20 cellular contexts compared by ENCODE assay signal in genomic region chr1:84538599-84538998, GRCh38. TPM values are rescaled to one million over a fixed set of nuclear protein-coding genes. Genes with fewer than 3 reads are reported as not detected.
A peak's percentile ranks its signal among the peaks of the same experiment; 100 is the strongest.
DNase-seq lines count a peak whose midpoint lies in the region; ATAC-seq and TF ChIP-seq lines count a peak whose summit lies in the region.
"Had no signal": no experiment of that assay in that cellular context is flagged by ENCODE, and none has a peak within 500 bp of the region (broad histone marks: within the 10 kb centered on the region; RNA-seq: fewer than 3 reads in every experiment).

No MANE protein-coding gene starts in this region.

- intact Hi-C loops in sigmoid colon (cut with DNase I): no loop called here

- H3K27ac ChIP-seq in MM.1S (ENCODE audit: low read length) (no peak overlapping the region), sigmoid colon (no peak overlapping the region)
- H3K27ac ChIP-seq: 22Rv1, adrenal gland, upper lobe of right lung had no signal

- TF ChIP-seq EP300 in sigmoid colon (IDR thresholded peaks at IDR 0.05): no peak

- H3K36me3 ChIP-seq in MM.1S (replicated peaks; ENCODE audit: insufficient read depth, low read length): no peaks in the 10 kb centered on the region
- H3K36me3 ChIP-seq in sigmoid colon: no peaks in the 10 kb centered on the region
- H3K36me3 ChIP-seq: adrenal gland had no signal

- no peaks in the 10 kb centered on the region for H3K9me3 Mint-ChIP-seq in endothelial cell (ENCODE audit: unreplicated experiment)
- H3K9me3 Mint-ChIP-seq: activated CD4-positive, alpha-beta memory T cell treated with anti-CD3 and anti-CD28 coated beads for 36 hours; neural crest cell had no signal

- no peaks in the 10 kb centered on the region for H3F3A ChIP-seq in MM.1S (ENCODE audit: insufficient read depth, low read length)

- no peak overlapping the region for H2AFZ ChIP-seq in MM.1S (ENCODE audit: low read length)

- H3K4me3 ChIP-seq in MM.1S (ENCODE audit: low read length) (no peak overlapping the region), sigmoid colon (no peak overlapping the region)
- H3K4me3 ChIP-seq: adrenal gland, MG63, upper lobe of right lung had no signal

- no peak overlapping the region for H3K9ac ChIP-seq in MM.1S (ENCODE audit: low read length)

- DNase-seq in NCI-H2029 (lab: John Stamatoyannopoulos, UW): peak; percentile 42
- DNase-seq in NCI-H2029 treated with DMSO at 0.1 percent for 48 hours (lab: John Stamatoyannopoulos, UW): no peak
- peak; percentile 6 for DNase-seq in MM.1S
- no peak for DNase-seq in endothelial cell (ENCODE audit: low spot score)
- DNase-seq in sigmoid colon: no peak
- DNase-seq in stimulated activated naive CD4-positive, alpha-beta T cell treated with Interleukin-2 at 50 U/mL for 16 hours (lab: John Stamatoyannopoulos, UW): no peak
- DNase-seq: activated CD4-positive, alpha-beta memory T cell treated with anti-CD3 and anti-CD28 coated beads for 36 hours; adrenal gland; DMS53; effector CD8-positive, alpha-beta T cell; mesendoderm; MG63; NCI-H187; stimulated activated naive CD4-positive, alpha-beta T cell; upper lobe of right lung had no signal

- H3K4me2 ChIP-seq in MM.1S (ENCODE audit: low read depth, low read length): peak overlapping the region; percentile 29; the same call in 1 of the 2 replicates

- peaks cover 1% of the 10 kb centered on the region for H3K27me3 Mint-ChIP-seq in endothelial cell (ENCODE audit: unreplicated experiment)
- H3K27me3 Mint-ChIP-seq: activated CD4-positive, alpha-beta memory T cell treated with anti-CD3 and anti-CD28 coated beads for 36 hours had no signal

- no peak overlapping the region for H3K27ac Mint-ChIP-seq in endothelial cell (ENCODE audit: unreplicated experiment)
- H3K27ac Mint-ChIP-seq: activated CD4-positive, alpha-beta memory T cell treated with anti-CD3 and anti-CD28 coated beads for 36 hours had no signal

- H3K9me2 ChIP-seq in MM.1S (replicated peaks; ENCODE audit: insufficient read depth, low read length): no peaks in the 10 kb centered on the region

- H3K79me2 ChIP-seq in MM.1S (ENCODE audit: low read length): no peaks in the 10 kb centered on the region

- TF ChIP-seq CTCF in MM.1S (IDR thresholded peaks at IDR 0.05; ENCODE audit: low read length) (no peak), endothelial cell (IDR thresholded peaks at IDR 0.05; ENCODE audit: unreplicated experiment) (no peak), sigmoid colon (IDR thresholded peaks at IDR 0.05) (no peak)

- H3K4me3 Mint-ChIP-seq in endothelial cell (ENCODE audit: unreplicated experiment): no peak overlapping the region
- H3K4me3 Mint-ChIP-seq: activated CD4-positive, alpha-beta memory T cell treated with anti-CD3 and anti-CD28 coated beads for 36 hours; neural crest cell had no signal

- TF ChIP-seq POLR2A in sigmoid colon (IDR thresholded peaks at IDR 0.05): no peak

- H3K4me1 Mint-ChIP-seq in endothelial cell (ENCODE audit: unreplicated experiment): no peaks in the 10 kb centered on the region
- H3K4me1 Mint-ChIP-seq: neural crest cell had no signal

- H3K9me3 ChIP-seq in MM.1S (replicated peaks; ENCODE audit: insufficient read depth, low read length) (no peaks in the 10 kb centered on the region), sigmoid colon (no peaks in the 10 kb centered on the region)
- H3K9me3 ChIP-seq: MG63, upper lobe of right lung had no signal

- ATAC-seq in GM18861 (IDR thresholded peaks at IDR 0.05; ENCODE audit: unreplicated experiment) (peak; percentile 56), HG02623 (IDR thresholded peaks at IDR 0.05; ENCODE audit: unreplicated experiment) (peak; percentile 71)
- ATAC-seq: upper lobe of right lung had no signal

- H4K20me1 ChIP-seq in MM.1S (ENCODE audit: insufficient read depth, low read length): no peaks in the 10 kb centered on the region

- H3K27me3 ChIP-seq in MM.1S (replicated peaks; ENCODE audit: insufficient read depth, low read length) (no peaks in the 10 kb centered on the region), sigmoid colon (no peaks in the 10 kb centered on the region)
- H3K27me3 ChIP-seq: adrenal gland, MG63, upper lobe of right lung had no signal

- H3K36me3 Mint-ChIP-seq in endothelial cell (ENCODE audit: low read depth, unreplicated experiment): no peaks in the 10 kb centered on the region

- H3K4me1 ChIP-seq in MM.1S (ENCODE audit: low read length): no peaks in the 10 kb centered on the region
- peaks cover 0 to 20% (median 8%) of the 10 kb centered on the region in 4 donors for H3K4me1 ChIP-seq in sigmoid colon
- H3K4me1 ChIP-seq: adrenal gland, upper lobe of right lung had no signal

RNA-seq across cellular contexts. Expression of gene GNG5, which starts 32.2 kb away (rescaled TPM):
- total RNA-seq in endothelial cell (ENCODE audit: unreplicated experiment) (144 TPM), sigmoid colon (100 to 1,000 TPM in 1 of 4 donors, 10 to 100 TPM in 3; 38.4 to 106 (median 76.2) TPM)
- polyA plus RNA-seq in sigmoid colon: 100 to 1,000 TPM; 200 to 221 (median 210) TPM

RNA-seq across cellular contexts. Expression of gene SPATA1, which starts 32.4 kb away (rescaled TPM):
- total RNA-seq in endothelial cell (ENCODE audit: unreplicated experiment) (1.2 TPM), sigmoid colon (under 1 TPM; 0.36 to 0.83 (median 0.62) TPM)
- polyA plus RNA-seq in sigmoid colon: under 1 TPM in 1 of 3 donors, not detected in 2; 0.44 TPM
- total RNA-seq: kidney epithelial cell had no signal

RNA-seq across cellular contexts. Expression of gene CTBS, which starts 35.6 kb away (rescaled TPM):
- 6.1 TPM for total RNA-seq in endothelial cell (ENCODE audit: unreplicated experiment)
- total RNA-seq in sigmoid colon: 10 to 100 TPM in 3 of 4 donors, 1 to 10 TPM in 1; 9.7 to 20.1 (median 14.2) TPM
- polyA plus RNA-seq in sigmoid colon: 10 to 100 TPM in 1 of 3 donors, 1 to 10 TPM in 2; 8.3 to 12.6 (median 9.9) TPM

RNA-seq across cellular contexts. Expression of gene RPF1, which starts 59.5 kb away (rescaled TPM):
- total RNA-seq in endothelial cell (ENCODE audit: unreplicated experiment) (18.4 TPM), sigmoid colon (10 to 100 TPM; 30.7 to 66.5 (median 41.8) TPM)
- 10 to 100 TPM; 38.4 to 48.1 (median 42.1) TPM for polyA plus RNA-seq in sigmoid colon

Comparison
In these comparisons a context has a peak if more than half of its experiments do, and no peak if none do; other contexts are left out.
1. DNase-seq: peak in NCI-H2029 (single experiment) and MM.1S (single experiment); none in NCI-H2029 treated with DMSO at 0.1 percent for 48 hours (single experiment), endothelial cell (single experiment), sigmoid colon (single experiment) and stimulated activated naive CD4-positive, alpha-beta T cell treated with Interleukin-2 at 50 U/mL for 16 hours (single experiment).